In the genomic region with DNA sequence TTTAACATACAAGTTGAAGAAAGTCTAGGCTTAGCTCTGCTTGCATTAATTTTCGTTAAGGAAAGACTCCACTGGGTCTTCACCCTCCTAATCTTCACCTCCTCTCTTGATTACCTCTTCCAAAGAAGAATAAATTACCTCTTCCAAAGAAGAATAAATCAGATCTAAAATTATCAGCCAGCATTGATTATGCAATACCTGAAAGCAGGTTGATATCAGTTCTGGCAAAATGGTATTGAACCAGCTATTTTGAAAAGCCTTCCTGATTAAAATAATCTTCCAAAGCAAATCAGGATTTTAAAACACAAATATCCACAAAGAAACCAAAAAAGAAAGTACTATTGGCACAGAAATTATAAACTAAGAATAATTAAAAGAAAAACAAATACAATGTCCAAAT, we compare ENCODE assay signal across 18 cellular contexts. TPM values are rescaled to one million over a fixed set of nuclear protein-coding genes. Genes with fewer than 3 reads are reported as not detected.
DNase-seq lines count a peak whose midpoint lies in the region; ATAC-seq lines count a peak whose summit lies in the region.
"Had no signal": no experiment of that assay in that cellular context is flagged by ENCODE, and none has a peak within 500 bp of the region (broad histone marks: within the 10 kb centered on the region; RNA-seq: fewer than 3 reads in every experiment).

No MANE protein-coding gene starts in this region.

- peaks cover 2% of the 10 kb centered on the region for H3K27me3 Mint-ChIP-seq in activated CD4-positive, alpha-beta T cell treated with anti-CD3 and anti-CD28 coated beads, Interleukin-2, amount 10 ng/mL, durations not matched to agents 24 days and 14 days
- H3K27me3 Mint-ChIP-seq: B cell; CD4-positive, alpha-beta T cell had no signal

- H3K9me3 Mint-ChIP-seq in activated CD4-positive, alpha-beta T cell treated with anti-CD3 and anti-CD28 coated beads, Interleukin-2, amount 10 ng/mL, durations not matched to agents 24 days and 14 days = no peaks in the 10 kb centered on the region
- H3K9me3 Mint-ChIP-seq: CD4-positive, alpha-beta T cell; CD8-positive, alpha-beta T cell had no signal

- no peaks in the 10 kb centered on the region for H3K36me3 Mint-ChIP-seq in activated CD4-positive, alpha-beta T cell treated with anti-CD3 and anti-CD28 coated beads, Interleukin-2, amount 10 ng/mL, durations not matched to agents 24 days and 14 days (ENCODE audit: low read depth)
- H3K36me3 Mint-ChIP-seq: CD8-positive, alpha-beta T cell had no signal

- intact Hi-C loops in activated CD4-positive, alpha-beta T cell treated with anti-CD3 and anti-CD28 coated beads, Interleukin-2, amount 10 ng/mL, durations not matched to agents 24 days and 14 days (cut with micrococcal nuclease) = no loop called here

- H3K4me1 Mint-ChIP-seq in activated CD4-positive, alpha-beta T cell treated with anti-CD3 and anti-CD28 coated beads, Interleukin-2, amount 10 ng/mL, durations not matched to agents 24 days and 14 days = peaks cover 2% of the 10 kb centered on the region
- H3K4me1 Mint-ChIP-seq: B cell had no signal

- H3K27ac Mint-ChIP-seq in activated CD4-positive, alpha-beta T cell treated with anti-CD3 and anti-CD28 coated beads, Interleukin-2, amount 10 ng/mL, durations not matched to agents 24 days and 14 days = no peak overlapping the region
- H3K27ac Mint-ChIP-seq: B cell; CD4-positive, alpha-beta T cell; CD8-positive, alpha-beta T cell had no signal

- no peak for ATAC-seq in GM21576 (IDR thresholded peaks at IDR 0.05; ENCODE audit: unreplicated experiment)
- ATAC-seq: A549; CD8-positive, alpha-beta T cell had no signal

- H3K27ac ChIP-seq in caudate nucleus (ENCODE audit: low read depth, low read length) = peak overlapping the region; percentile 26
- H3K27ac ChIP-seq: 22Rv1; A549; BLaER1 treated with 17β-estradiol and CSF1 and Interleukin-3, amounts not matched to agents 10 nM and 100 nM; C4-2B had no signal

- H3K4me3 Mint-ChIP-seq in activated CD4-positive, alpha-beta T cell treated with anti-CD3 and anti-CD28 coated beads, Interleukin-2, amount 10 ng/mL, durations not matched to agents 24 days and 14 days = no peak overlapping the region
- H3K4me3 Mint-ChIP-seq: B cell; CD4-positive, alpha-beta T cell; CD8-positive, alpha-beta T cell had no signal

- peak; percentile 2 for DNase-seq in activated CD4-positive, alpha-beta T cell treated with anti-CD3 and anti-CD28 coated beads, Interleukin-2, amount 10 ng/mL, durations not matched to agents 24 days and 14 days
- DNase-seq in activated CD4-positive, alpha-beta T cell treated with anti-CD3 and anti-CD28 coated beads for 1 hour = no peak
- DNase-seq in caudate nucleus (lab: John Stamatoyannopoulos, UW) (no peak), SHP77 treated with DMSO at 0.1 percent for 48 hours (lab: John Stamatoyannopoulos, UW) (no peak)
- DNase-seq: AML-193; Caco-2; Calu3; CD4-positive, alpha-beta T cell; CD8-positive, alpha-beta T cell; DMS79 treated with DMSO at 0.1 percent for 48 hours; GF-D8 had no signal

RNA-seq across cellular contexts. Expression of a gene that starts 36.9 kb away (rescaled TPM):
- total RNA-seq in activated CD4-positive, alpha-beta T cell treated with anti-CD3 and anti-CD28 coated beads, Interleukin-2, amount 10 ng/mL, durations not matched to agents 24 days and 14 days = 0.36 TPM in 1 of 2 replicates, not detected in the other
- total RNA-seq: A172 had no signal

RNA-seq across cellular contexts. Expression of a gene that starts 37.5 kb away (rescaled TPM):
- 0.43 and 0.47 TPM in 2 replicates for total RNA-seq in activated CD4-positive, alpha-beta T cell treated with anti-CD3 and anti-CD28 coated beads, Interleukin-2, amount 10 ng/mL, durations not matched to agents 24 days and 14 days
- total RNA-seq: A172, Caco-2, Calu3 had no signal
